ENCODE assay signal across 8 cellular contexts in genomic region chr6:157274116-157274470, GRCh38. TPM values are rescaled to one million over a fixed set of nuclear protein-coding genes. Genes with fewer than 3 reads are reported as not detected.
DNase-seq lines count a peak whose midpoint lies in the region; ATAC-seq, FAIRE-seq and TF ChIP-seq lines count a peak whose summit lies in the region.

No MANE protein-coding gene starts in this region.

- H3K4me2 ChIP-seq in K562 (ENCODE audit: insufficient read depth, low read length): peak overlapping the region; percentile 87

- H3K9me1 ChIP-seq in K562 (ENCODE audit: control insufficient read depth, insufficient read depth, low read length): no peaks in the 10 kb centered on the region

- DNase-seq in HAP-1 (ENCODE audit: low spot score in 2 of 2): no peak
- no peak for DNase-seq in K562 (ENCODE audit: extremely low read depth in 1 of 4, low spot score in 3 of 4)
- no peak for DNase-seq in T1000 (lab: John Stamatoyannopoulos, UW)
- no peak for DNase-seq in Kasumi-1 (lab: John Stamatoyannopoulos, UW)

- H3K27ac ChIP-seq in 22Rv1: peak overlapping the region; percentile 27; the same call in 1 of the 2 replicates
- 0 out of 3 replicates have a peak overlapping the region, but pooled peaks have one; percentile 36 for H3K27ac ChIP-seq in K562 (ENCODE audit: extremely low read depth, low read depth, low read length)
- no peak overlapping the region for H3K27ac ChIP-seq in mesodermal cell (ENCODE audit: low read depth, low read length, severe bottlenecking)

- CTCF ChIA-PET in K562 (lab: Yijun Ruan, JAX; ENCODE audit: low intra/inter-chr PET ratio): interaction anchor here (0.9 to 2.6 kb wide), 4 partner anchors 18 to 324 kb away, joined by 3 to 10 read pairs (median 4); no protein-coding TSS in a partner anchor

- H4K20me1 ChIP-seq in K562 (replicated peaks; ENCODE audit: control insufficient read depth, insufficient read depth, low read length): no peaks in the 10 kb centered on the region

- intact Hi-C loops in K562 (cut with micrococcal nuclease): loop anchor here (1.0 to 10.0 kb wide), 8 partner anchors 33 to 699 kb away; no protein-coding TSS in a partner anchor

- no peak for TF ChIP-seq POLR2A in K562 (conservative IDR thresholded peaks at IDR 0.05)

- ATAC-seq in K562: peak; percentile 61; the same call in 2 of the 3 replicates
- ATAC-seq in HG03108 (IDR thresholded peaks at IDR 0.05; ENCODE audit: unreplicated experiment): no peak
- no peak for ATAC-seq in HG03571 (IDR thresholded peaks at IDR 0.05; ENCODE audit: unreplicated experiment)

- BruUV-seq in K562 (replicated peaks; lab: Mats Ljungman, UMichigan): no TSS peak

- H3K4me1 ChIP-seq in HAP-1 (peaks cover 15% of the 10 kb centered on the region), K562 (replicated peaks in 1 of 2; ENCODE audit: control insufficient read depth in 2 of 2, insufficient read depth in 2 of 2, low read length in 2 of 2) (peaks cover 14 to 30% of the 10 kb centered on the region in 2 experiments; a peak in 4 of 5 replicates), mesodermal cell (ENCODE audit: control insufficient read depth, insufficient read depth, low read length, poor library complexity, severe bottlenecking) (peaks cover 7% of the 10 kb centered on the region)

- in situ Hi-C loops in HAP-1 (cut with MboI; ENCODE audit: low sequenced_read_pairs) (no loop called here), K562 (cut with MboI) (no loop called here)

- TF ChIP-seq RAD21 in K562 (CRISPR knock-in tag; conservative IDR thresholded peaks at IDR 0.05 in 1 of 2, IDR thresholded peaks at IDR 0.05 in 1 of 2): no peak

- no peaks in the 10 kb centered on the region for H3K79me2 ChIP-seq in K562 (ENCODE audit: control insufficient read depth, insufficient read depth, low read length)

- peak overlapping the region; percentile 62 to 93 for H3K9ac ChIP-seq in K562 (ENCODE audit: insufficient read depth in 1 of 2, low read depth in 2 of 2, low read length in 2 of 2)

- peak overlapping the region; percentile 97 for H2AFZ ChIP-seq in K562 (ENCODE audit: low read depth, low read length)

- H3K4me3 ChIP-seq in HAP-1 (peak overlapping the region; percentile 39), K562 (peak overlapping the region; percentile 63), mesodermal cell (ENCODE audit: extremely low read depth, insufficient read depth, low read length, poor library complexity, severe bottlenecking) (peak overlapping the region; percentile 54)

- TF ChIP-seq EP300 in K562 (IDR thresholded peaks at IDR 0.05; ENCODE audit: low read length): no peak

- POLR2A ChIA-PET in K562 (lab: Yijun Ruan, JAX): interaction anchor here (0.6 to 0.9 kb wide), 2 partner anchors 17 to 27 kb away, joined by 3 to 4 read pairs; no protein-coding TSS in a partner anchor

- WGBS in K562 (ENCODE audit: insufficient coverage, low coverage, missing lambda C conversion rate): 5% methylated on average over 18 of the region's 18 CpGs
- WGBS in mesodermal cell (ENCODE audit: insufficient coverage in 2 of 2), 2 experiments: 9 to 10% methylated on average over 12 to 15 of the region's 18 CpGs

- H3K27me3 ChIP-seq in HAP-1 (ENCODE audit: low read depth) (no peaks in the 10 kb centered on the region), K562 (ENCODE audit: control insufficient read depth in 2 of 2, insufficient read depth in 2 of 2, low read length in 2 of 2) (peaks cover 0 to 11% of the 10 kb centered on the region in 2 experiments; a peak in 3 of 5 replicates)

- TF ChIP-seq CTCF in 22Rv1 (IDR thresholded peaks at IDR 0.05) (no peak), K562 (IDR thresholded peaks at IDR 0.05 in 2 of 3, conservative IDR thresholded peaks at IDR 0.05 in 1 of 3; ENCODE audit: insufficient read depth in 2 of 3, low read depth in 1 of 3, low read length in 3 of 3) (no peak)

- H3K36me3 ChIP-seq in HAP-1 (replicated peaks) (no peaks in the 10 kb centered on the region), K562 (ENCODE audit: control insufficient read depth, insufficient read depth, low read length) (no peaks in the 10 kb centered on the region), mesodermal cell (ENCODE audit: control insufficient read depth, insufficient read depth, low read length) (no peaks in the 10 kb centered on the region)

- no peak for FAIRE-seq in K562 (lab: Jason Lieb, UNC)

- H3K9me3 ChIP-seq in HAP-1: no peaks in the 10 kb centered on the region
- 0 out of 2 replicates have a peak, but pooled peaks cover 3% of the 10 kb centered on the region for H3K9me3 ChIP-seq in K562 (replicated peaks; ENCODE audit: control insufficient read depth, insufficient read depth, low read depth, low read length)
- no peaks in the 10 kb centered on the region for H3K9me3 ChIP-seq in mesodermal cell (ENCODE audit: control insufficient read depth, low read length)

TF ChIP-seq in K562, 482 proteins besides CTCF, POLR2A, EP300 and RAD21 (continues in another document):
- TF ChIP-seq HMG20B (CRISPR knock-in tag; IDR thresholded peaks at IDR 0.05): no peak
- TF ChIP-seq CHD2 (IDR thresholded peaks at IDR 0.05; ENCODE audit: low read depth, low read length): no peak
- no peak for TF ChIP-seq MEF2A (IDR thresholded peaks at IDR 0.05; ENCODE audit: control insufficient read depth, low read depth, low read length)
- 0 out of 2 replicates have a peak, but pooled peaks have one; percentile 19 for TF ChIP-seq HDAC2 (IDR thresholded peaks at IDR 0.05)
- TF ChIP-seq ZNF263 (CRISPR knock-in tag; IDR thresholded peaks at IDR 0.05; ENCODE audit: borderline replicate concordance): no peak
- TF ChIP-seq RBM25 (IDR thresholded peaks at IDR 0.05; ENCODE audit: low read depth, low read length, severe bottlenecking): no peak
- TF ChIP-seq POLR2AphosphoS5 (IDR thresholded peaks at IDR 0.05; ENCODE audit: control insufficient read depth, insufficient read depth, low read depth, low read length): no peak
- no peak for TF ChIP-seq ETV6 (IDR thresholded peaks at IDR 0.05; ENCODE audit: borderline replicate concordance in 1 of 2, low read depth in 2 of 2, low read length in 1 of 2)
- TF ChIP-seq ETV6 (CRISPR knock-in tag; IDR thresholded peaks at IDR 0.05; ENCODE audit: borderline replicate concordance): no peak
- TF ChIP-seq ZNF512 (tag; IDR thresholded peaks at IDR 0.05): 0 out of 2 replicates have a peak, but pooled peaks have one; percentile 39
- no peak for TF ChIP-seq ARHGAP35 (IDR thresholded peaks at IDR 0.05; ENCODE audit: partially characterized antibody)
- TF ChIP-seq HDAC1 (IDR thresholded peaks at IDR 0.05): peak in 1 of 2 experiments; percentile 7; a peak in 1 of 4 replicates
- 0 out of 2 replicates have a peak, but pooled peaks have one; percentile 16 for TF ChIP-seq NBN (IDR thresholded peaks at IDR 0.05; ENCODE audit: low read depth)
- TF ChIP-seq HMG20A (CRISPR knock-in tag; conservative IDR thresholded peaks at IDR 0.05): no peak
- TF ChIP-seq NR2F6 (CRISPR knock-in tag; IDR thresholded peaks at IDR 0.05): no peak
- no peak for TF ChIP-seq ELK3 (CRISPR knock-in tag; IDR thresholded peaks at IDR 0.05)
- TF ChIP-seq THRAP3 (IDR thresholded peaks at IDR 0.05; ENCODE audit: borderline replicate concordance): 0 out of 2 replicates have a peak, but pooled peaks have one; percentile 65
- TF ChIP-seq TRIM24 (IDR thresholded peaks at IDR 0.05): no peak
- TF ChIP-seq MCM7 (IDR thresholded peaks at IDR 0.05): no peak

RNA-seq across cellular contexts. Expression of gene TMEM242, which starts 49.2 kb away (rescaled TPM):
- 22.9 and 46.7 TPM in 2 replicates for total RNA-seq in K562 (2011; cell fraction: chromatin; rRNA removed; ENCODE audit: low replicate concordance)
- 19.5 and 19.6 TPM in 2 replicates for total RNA-seq in K562 (2011; cell fraction: nucleolus; rRNA removed)
- total RNA-seq in K562 (2011; cell fraction: nucleoplasm; rRNA removed): 38.3 and 79.8 TPM in 2 replicates
- total RNA-seq in K562 (2014; rRNA removed) (10.1 and 16.3 TPM in 2 replicates), K562 (2014; rRNA removed; fragmentation: Illumina TruSeq; extraction: Trizol) (14.2 and 15.4 TPM in 2 replicates), K562 (2015; rRNA removed; fragmentation: Illumina TruSeq; extraction: Trizol) (9.0 and 9.5 TPM in 2 replicates), K562 (2021) (17.0 and 18.2 TPM in 2 replicates)
- polyA plus RNA-seq in K562 (2011; rRNA removed) (13.1 and 16.5 TPM in 2 replicates), K562 (2014; fragmentation: Illumina TruSeq; extraction: Trizol) (10.7 and 11.4 TPM in 2 replicates), K562 (2014; fragmentation: Nextera tagmentation; extraction: Ambion mirVana) (10 to 100 TPM; 24.3 to 35.3 TPM), K562 (2014; rRNA removed) (20.9 and 23.8 TPM in 2 replicates)
- polyA plus RNA-seq in K562 (2011; cell fraction: cytosol; rRNA removed): 3.9 and 6.4 TPM in 2 replicates
- polyA plus RNA-seq in K562 (2011; cell fraction: nucleus; rRNA removed): 5.9 and 7.9 TPM in 2 replicates
- polyA plus RNA-seq in K562 (2012): 10.4 and 13.3 TPM in 2 replicates
- polyA minus RNA-seq in K562 (2011; rRNA and poly(A)+ RNA removed): 6.4 and 7.7 TPM in 2 replicates
- polyA minus RNA-seq in K562 (2011; cell fraction: cytosol; rRNA and poly(A)+ RNA removed): 1.6 and 2.5 TPM in 2 replicates
- 7.5 and 10.7 TPM in 2 replicates for polyA minus RNA-seq in K562 (2011; cell fraction: nucleus; rRNA and poly(A)+ RNA removed)
- 6.6 TPM for polyA plus RNA-seq in mesodermal cell (2013, experiment 1 of 2)
- 7.2 TPM for polyA plus RNA-seq in mesodermal cell (2013, experiment 2 of 2)
